8 cellular contexts compared by ENCODE assay signal in genomic region chr1:154219511-154219910, GRCh38. TPM values are rescaled to one million over a fixed set of nuclear protein-coding genes. Genes with fewer than 3 reads are reported as not detected.
A peak's percentile ranks its signal among the peaks of the same experiment; 100 is the strongest.
DNase-seq lines count a peak whose midpoint lies in the region; ATAC-seq and TF ChIP-seq lines count a peak whose summit lies in the region.

No MANE protein-coding gene starts in this region.

- H3K27me3 ChIP-seq in heart left ventricle, result no peaks in the 10 kb centered on the region
- no peaks in the 10 kb centered on the region for H3K27me3 ChIP-seq in prostate gland (replicated peaks; ENCODE audit: insufficient read depth)

- H3K9me3 ChIP-seq in heart left ventricle (no peaks in the 10 kb centered on the region), prostate gland (no peaks in the 10 kb centered on the region)

- intact Hi-C loops in heart left ventricle (cut with DNase I) (loop anchor here in 1 of 10 donors (10.0 kb wide), 1 partner anchor 335 kb away; the partner anchor contains the start of gene UBE2Q1), Right ventricle myocardium inferior (cut with DNase I) (no loop called here), prostate gland (cut with DNase I) (no loop called here)

- ATAC-seq in heart left ventricle (no peak), Right ventricle myocardium inferior (no peak), T-cell (replicated peaks in 1 of 4) (no peak), GM18873 (IDR thresholded peaks at IDR 0.05; ENCODE audit: low FRiP score, unreplicated experiment) (no peak), HG02884 (IDR thresholded peaks at IDR 0.05; ENCODE audit: unreplicated experiment) (no peak)

- H3K9me3 Mint-ChIP-seq in T-cell, result no peaks in the 10 kb centered on the region

- H3K27me3 Mint-ChIP-seq in T-cell, result no peaks in the 10 kb centered on the region

- peak overlapping the region; percentile 88 to 99 (median 96) for H3K4me3 Mint-ChIP-seq in T-cell

- TF ChIP-seq CTCF in heart left ventricle (IDR thresholded peaks at IDR 0.05), result no peak
- TF ChIP-seq CTCF in fibroblast of villous mesenchyme (IDR thresholded peaks at IDR 0.05; ENCODE audit: insufficient read depth, low read depth, low read length), result no peak
- TF ChIP-seq CTCF in prostate gland (IDR thresholded peaks at IDR 0.05), result no peak

- H3K4me1 ChIP-seq in heart left ventricle, result peaks cover 4 to 56% (median 49%) of the 10 kb centered on the region in 12 donors
- peaks cover 3% of the 10 kb centered on the region for H3K4me1 ChIP-seq in prostate gland (replicated peaks)

- WGBS in heart left ventricle, 4 donors, result 10 to 19% (median 16%) methylated on average over 5 of the region's 5 CpGs
- WGBS in prostate gland, result 13% methylated on average over 5 of the region's 5 CpGs

- H3K36me3 Mint-ChIP-seq in T-cell, result peaks cover 27% of the 10 kb centered on the region

- CTCF ChIA-PET in T-cell (lab: Charles Lee), result interaction anchor here in 1 of 2 donors (1.2 to 2.3 kb wide), 3 partner anchors 20 to 340 kb away, joined by 3 to 8 read pairs (median 8); no protein-coding TSS in a partner anchor

- POLR2A ChIA-PET in T-cell (lab: Charles Lee), result interaction anchor here (0.6 to 1.9 kb wide), 8 partner anchors 10 to 229 kb away, joined by 3 to 9 read pairs (median 4); partner anchors contain the start of gene RPS27 (in 1 of the 2)

- peaks cover 62 to 67% (median 63%) of the 10 kb centered on the region in 3 donors for H3K4me1 Mint-ChIP-seq in T-cell

- H3K4me3 ChIP-seq in heart left ventricle, result peak overlapping the region; percentile 60 to 97 (median 82)
- peak overlapping the region; percentile 99 for H3K4me3 ChIP-seq in fibroblast of villous mesenchyme (ENCODE audit: low read depth, low read length)
- peak overlapping the region; percentile 88 to 93 for H3K4me3 ChIP-seq in prostate gland

- no peak for TF ChIP-seq POLR2A in heart left ventricle (IDR thresholded peaks at IDR 0.05)
- no peak for TF ChIP-seq POLR2A in prostate gland (IDR thresholded peaks at IDR 0.05)

- DNase-seq in heart left ventricle (no peak), Right ventricle myocardium inferior (ENCODE audit: missing footprints) (no peak), T-cell (peak in 1 of 34 experiments; percentile 3), fibroblast of villous mesenchyme (ENCODE audit: low read depth) (peak; percentile 9), prostate gland (ENCODE audit: low spot score) (no peak), hippocampal formation (lab: John Stamatoyannopoulos, UW) (no peak)

- H3K36me3 ChIP-seq in heart left ventricle, result peaks cover 0 to 46% (median 37%) of the 10 kb centered on the region in 9 donors
- peaks cover 0 to 4% of the 10 kb centered on the region in 2 donors for H3K36me3 ChIP-seq in prostate gland

- H3K27ac ChIP-seq in heart left ventricle (peak overlapping the region; percentile 90 to 100 (median 98)), prostate gland (peak overlapping the region; percentile 97 to 99)

- peak overlapping the region; percentile 97 to 99 for H3K27ac Mint-ChIP-seq in T-cell

RNA-seq across cellular contexts. Expression of gene UBAP2L, which starts 1.2 kb away (rescaled TPM):
- total RNA-seq in heart left ventricle (100 to 1,000 TPM in 5 of 9 donors, 10 to 100 TPM in 4; 57.4 to 142 (median 100) TPM), Right ventricle myocardium inferior (90.2 TPM), T-cell (100 to 1,000 TPM; 175 to 240 (median 192) TPM), fibroblast of villous mesenchyme (79.6 and 126 TPM in 2 replicates), prostate gland (100 to 1,000 TPM in 1 of 2 donors, 10 to 100 TPM in 1; 51.1 to 121 TPM)
- polyA plus RNA-seq in heart left ventricle, result 10 to 100 TPM; 61.6 to 88.3 TPM

RNA-seq across cellular contexts. Expression of gene CFAP141, which starts 13.4 kb away (rescaled TPM):
- not detected for total RNA-seq in heart left ventricle
- polyA plus RNA-seq in heart left ventricle, result not detected
- total RNA-seq in Right ventricle myocardium inferior, result not detected
- total RNA-seq in T-cell, result not detected
- total RNA-seq in fibroblast of villous mesenchyme, result not detected in 2 replicates
- not detected for total RNA-seq in prostate gland

RNA-seq across cellular contexts. Expression of gene TPM3, which starts 27.6 kb away (rescaled TPM):
- total RNA-seq in heart left ventricle, result 100 to 1,000 TPM in 7 of 9 donors, 10 to 100 TPM in 2; 76.5 to 259 (median 120) TPM
- polyA plus RNA-seq in heart left ventricle, result 100 to 1,000 TPM; 101 to 163 TPM
- 102 TPM for total RNA-seq in Right ventricle myocardium inferior
- 100 to 1,000 TPM; 340 to 396 (median 363) TPM for total RNA-seq in T-cell
- total RNA-seq in fibroblast of villous mesenchyme, result 333 and 503 TPM in 2 replicates
- 100 to 1,000 TPM; 147 to 277 TPM for total RNA-seq in prostate gland

RNA-seq across cellular contexts. Expression of gene HAX1, which starts 52.9 kb away (rescaled TPM):
- total RNA-seq in heart left ventricle, result 100 to 1,000 TPM; 127 to 230 (median 165) TPM
- 100 to 1,000 TPM; 156 to 308 TPM for polyA plus RNA-seq in heart left ventricle
- 184 TPM for total RNA-seq in Right ventricle myocardium inferior
- 10 to 100 TPM; 69.4 to 97.7 (median 92.5) TPM for total RNA-seq in T-cell
- 153 and 165 TPM in 2 replicates for total RNA-seq in fibroblast of villous mesenchyme
- 10 to 100 TPM; 95.2 to 96.6 TPM for total RNA-seq in prostate gland
